Comparison of ENCODE assay signal across 23 cellular contexts in genomic region chr12:131370791-131371579, GRCh38.
DNase-seq lines count a peak whose midpoint lies in the region; ATAC-seq, FAIRE-seq and TF ChIP-seq lines count a peak whose summit lies in the region.
"Had no signal": no experiment of that assay in that cellular context is flagged by ENCODE, and none has a peak within 500 bp of the region (broad histone marks: within the 10 kb centered on the region; RNA-seq: fewer than 3 reads in every experiment).

No MANE protein-coding gene starts in this region.

- no peaks in the 10 kb centered on the region for H3K4me1 Mint-ChIP-seq in MCF 10A (ENCODE audit: insufficient read depth, unreplicated experiment)
- H3K4me1 Mint-ChIP-seq in endodermal cell = no peaks in the 10 kb centered on the region
- H3K4me1 Mint-ChIP-seq in WTC11 = no peaks in the 10 kb centered on the region

- H3K4ac ChIP-seq in neuronal stem cell (ENCODE audit: low read length) = no peak overlapping the region

- H2AFZ ChIP-seq in neuronal stem cell (ENCODE audit: low read length) = peak overlapping the region; percentile 45

- no peak overlapping the region for H3K14ac ChIP-seq in neuronal stem cell (ENCODE audit: low read length)

- H3K36me3 Mint-ChIP-seq in MCF 10A (ENCODE audit: insufficient read depth, unreplicated experiment) (peaks cover 4% of the 10 kb centered on the region), endodermal cell (ENCODE audit: low read depth) (no peaks in the 10 kb centered on the region), WTC11 (no peaks in the 10 kb centered on the region)

- TF ChIP-seq CTCF in MCF 10A (IDR thresholded peaks at IDR 0.05; ENCODE audit: unreplicated experiment) = no peak
- no peak for TF ChIP-seq CTCF in breast epithelium (IDR thresholded peaks at IDR 0.05)
- TF ChIP-seq CTCF in endodermal cell (conservative IDR thresholded peaks at IDR 0.05) = no peak
- TF ChIP-seq CTCF in WTC11 (IDR thresholded peaks at IDR 0.05) = no peak

- DNase-seq in MCF 10A (ENCODE audit: unreplicated experiment) (peak; percentile 25), breast epithelium (ENCODE audit: low spot score in 2 of 2) (no peak), endodermal cell (peak; percentile 31), neuronal stem cell (ENCODE audit: low spot score) (no peak), WTC11 (ENCODE audit: low spot score) (no peak), DMS53 treated with DMSO at 0.1 percent for 48 hours (lab: John Stamatoyannopoulos, UW; ENCODE audit: unreplicated experiment) (no peak), 8988T (no peak), HTR-8/SVneo (ENCODE audit: insufficient read length, low spot score) (no peak)
- DNase-seq: Caco-2, DMS53, MG63, NCI-H1105, NCI-H1694 treated with DMSO at 0.1 percent for 48 hours, NCI-H446, NCI-H748 treated with DMSO at 0.1 percent for 48 hours, SHP77 had no signal

- no peaks in the 10 kb centered on the region for H3K9me3 Mint-ChIP-seq in MCF 10A (ENCODE audit: unreplicated experiment)
- no peaks in the 10 kb centered on the region for H3K9me3 Mint-ChIP-seq in endodermal cell
- H3K9me3 Mint-ChIP-seq in WTC11 = no peaks in the 10 kb centered on the region

- POLR2A ChIA-PET in MCF 10A (lab: Yijun Ruan, JAX) = no interaction called here
- POLR2A ChIA-PET in WTC11 (lab: Charles Lee) = no interaction called here

- no peak overlapping the region for H2BK5ac ChIP-seq in neuronal stem cell (ENCODE audit: low read length)

- WGBS in endodermal cell (ENCODE audit: insufficient coverage in 1 of 2, insufficient read length in 1 of 2), 2 experiments = 90% methylated on average over 22 of the region's 22 CpGs
- WGBS in neuronal stem cell (ENCODE audit: extremely low coverage in 2 of 2, insufficient read length in 2 of 2, insufficient replicate concordance in 1 of 2), 2 donors = no CpG with 5 or more reads among the region's 22 CpGs

- H3K4me1 ChIP-seq in breast epithelium (no peaks in the 10 kb centered on the region), endodermal cell (ENCODE audit: control insufficient read depth, insufficient read depth, low read length) (no peaks in the 10 kb centered on the region), neuronal stem cell (ENCODE audit: control insufficient read depth in 2 of 2, insufficient read depth in 1 of 2, low read depth in 1 of 2, low read length in 2 of 2) (peaks cover 3 to 31% of the 10 kb centered on the region in 2 donors)
- H3K4me1 ChIP-seq: A549, Caco-2 had no signal

- no peaks in the 10 kb centered on the region for H3K9me3 ChIP-seq in breast epithelium
- no peaks in the 10 kb centered on the region for H3K9me3 ChIP-seq in endodermal cell (ENCODE audit: control insufficient read depth, low read length)
- H3K9me3 ChIP-seq in neuronal stem cell (replicated peaks in 1 of 2; ENCODE audit: control insufficient read depth in 2 of 2, insufficient read depth in 1 of 2, low read depth in 1 of 2, low read length in 2 of 2) = no peaks in the 10 kb centered on the region
- H3K9me3 ChIP-seq: A549, Caco-2, MG63 had no signal

- FAIRE-seq in HTR-8/SVneo (lab: Jason Lieb, UNC) = no peak
- FAIRE-seq: A549, GM12891 had no signal

- no peak for ATAC-seq in WTC11
- ATAC-seq: A549, HCT116, Panc1 had no signal

- H3K9ac ChIP-seq in endodermal cell (ENCODE audit: extremely low read depth, low read length, poor library complexity, severe bottlenecking) = no peak overlapping the region
- H3K9ac ChIP-seq in neuronal stem cell (ENCODE audit: low read depth, low read length, poor library complexity) = no peak overlapping the region
- H3K9ac ChIP-seq: KMS-11 had no signal

- no peaks in the 10 kb centered on the region for H3K36me3 ChIP-seq in breast epithelium
- H3K36me3 ChIP-seq in endodermal cell (ENCODE audit: control insufficient read depth, insufficient read depth, low read length) = no peaks in the 10 kb centered on the region
- H3K36me3 ChIP-seq in neuronal stem cell (replicated peaks in 1 of 2; ENCODE audit: control insufficient read depth in 2 of 2, insufficient read depth in 2 of 2, low read length in 2 of 2) = no peaks in the 10 kb centered on the region
- H3K36me3 ChIP-seq: MG63 had no signal

- H3K4me3 ChIP-seq in breast epithelium = peak overlapping the region in 1 of 3 donors; percentile 45
- no peak overlapping the region for H3K4me3 ChIP-seq in endodermal cell (ENCODE audit: low read length)
- H3K4me3 ChIP-seq in neuronal stem cell (ENCODE audit: low read length in 2 of 2) = no peak overlapping the region
- H3K4me3 ChIP-seq: A549, MG63 had no signal

- CTCF ChIA-PET in MCF 10A (lab: Yijun Ruan, JAX) = interaction anchor here (0.6 kb wide), 1 partner anchor 1361 kb away, joined by 4 read pairs; no protein-coding TSS in a partner anchor
- CTCF ChIA-PET in WTC11 (lab: Charles Lee) = no interaction called here

- H3K79me1 ChIP-seq in neuronal stem cell (ENCODE audit: low read depth, low read length) = no peaks in the 10 kb centered on the region

- H2BK12ac ChIP-seq in neuronal stem cell (ENCODE audit: low read length) = no peak overlapping the region

- no TSS peak for BruUV-seq in MCF 10A (replicated peaks; lab: Mats Ljungman, UMichigan)

- TF ChIP-seq POLR2A in breast epithelium (IDR thresholded peaks at IDR 0.05) = no peak

- no peak overlapping the region for H3K23ac ChIP-seq in neuronal stem cell (ENCODE audit: low read depth, low read length, poor library complexity)

- intact Hi-C loops in MCF 10A (cut with micrococcal nuclease) = no loop called here
- intact Hi-C loops in breast epithelium (cut with DNase I; ENCODE audit: low total_unique reads) = no loop called here

- no peak overlapping the region for H2BK120ac ChIP-seq in neuronal stem cell (ENCODE audit: low read depth, low read length)

- peak overlapping the region; percentile 50 for H2AK5ac ChIP-seq in neuronal stem cell (ENCODE audit: low read depth, low read length)

- H3K27me3 Mint-ChIP-seq in MCF 10A (ENCODE audit: insufficient read depth, unreplicated experiment) = no peaks in the 10 kb centered on the region
- no peaks in the 10 kb centered on the region for H3K27me3 Mint-ChIP-seq in endodermal cell (ENCODE audit: insufficient read depth)
- 0 out of 2 replicates have a peak, but pooled peaks cover 2% of the 10 kb centered on the region for H3K27me3 Mint-ChIP-seq in WTC11 (ENCODE audit: low read depth)

- H3K27ac ChIP-seq in breast epithelium = no peak overlapping the region
- H3K27ac ChIP-seq in endodermal cell (ENCODE audit: low read depth, low read length) = peak overlapping the region; percentile 76
- H3K27ac ChIP-seq in neuronal stem cell (replicated peaks; ENCODE audit: low read length) = no peak overlapping the region
- H3K27ac ChIP-seq: A549, C4-2B, HL-60, KMS-11 had no signal

- no peak overlapping the region for H3K4me2 ChIP-seq in neuronal stem cell (ENCODE audit: insufficient read depth, low read length, poor library complexity, severe bottlenecking)
- H3K4me2 ChIP-seq: A549, KMS-11 had no signal

- H3K18ac ChIP-seq in neuronal stem cell (ENCODE audit: low read length) = peak overlapping the region; percentile 67

- H3K27ac Mint-ChIP-seq in MCF 10A (ENCODE audit: low read depth, unreplicated experiment) (no peak overlapping the region), endodermal cell (no peak overlapping the region), WTC11 (no peak overlapping the region)

- H4K91ac ChIP-seq in neuronal stem cell (ENCODE audit: low read depth, low read length, poor library complexity) = no peak overlapping the region

- H4K8ac ChIP-seq in neuronal stem cell (ENCODE audit: low read depth, low read length) = no peak overlapping the region

- no peak overlapping the region for H3K4me3 Mint-ChIP-seq in MCF 10A (ENCODE audit: unreplicated experiment)
- no peak overlapping the region for H3K4me3 Mint-ChIP-seq in endodermal cell
- no peak overlapping the region for H3K4me3 Mint-ChIP-seq in WTC11

- peaks cover 0 to 6% of the 10 kb centered on the region in 2 donors for H3K27me3 ChIP-seq in breast epithelium
- no peaks in the 10 kb centered on the region for H3K27me3 ChIP-seq in endodermal cell (ENCODE audit: control insufficient read depth, insufficient read depth, low read length, poor library complexity, severe bottlenecking)
- H3K27me3 ChIP-seq in neuronal stem cell (ENCODE audit: control insufficient read depth in 3 of 3, insufficient read depth in 3 of 3, low read depth in 1 of 3, low read length in 3 of 3) = no peaks in the 10 kb centered on the region
- H3K27me3 ChIP-seq: MG63 had no signal

- no peak overlapping the region for H2BK15ac ChIP-seq in neuronal stem cell (ENCODE audit: low read length)

TF ChIP-seq in WTC11, 78 proteins besides CTCF, POLR2A, EP300 and RAD21 (continues in another document):
- TF ChIP-seq SMAD4 (CRISPR knock-in tag; IDR thresholded peaks at IDR 0.05) (no peak), NR2C2 (CRISPR knock-in tag; IDR thresholded peaks at IDR 0.05) (no peak), NFE2L1 (CRISPR knock-in tag; IDR thresholded peaks at IDR 0.05) (no peak)
- TF ChIP-seq, protein P1, sequence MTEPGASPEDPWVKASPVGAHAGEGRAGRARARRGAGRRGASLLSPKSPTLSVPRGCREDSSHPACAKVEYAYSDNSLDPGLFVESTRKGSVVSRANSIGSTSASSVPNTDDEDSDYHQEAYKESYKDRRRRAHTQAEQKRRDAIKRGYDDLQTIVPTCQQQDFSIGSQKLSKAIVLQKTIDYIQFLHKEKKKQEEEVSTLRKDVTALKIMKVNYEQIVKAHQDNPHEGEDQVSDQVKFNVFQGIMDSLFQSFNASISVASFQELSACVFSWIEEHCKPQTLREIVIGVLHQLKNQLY (CRISPR knock-in tag; IDR thresholded peaks at IDR 0.05) = no peak
- TF ChIP-seq, protein P2, sequence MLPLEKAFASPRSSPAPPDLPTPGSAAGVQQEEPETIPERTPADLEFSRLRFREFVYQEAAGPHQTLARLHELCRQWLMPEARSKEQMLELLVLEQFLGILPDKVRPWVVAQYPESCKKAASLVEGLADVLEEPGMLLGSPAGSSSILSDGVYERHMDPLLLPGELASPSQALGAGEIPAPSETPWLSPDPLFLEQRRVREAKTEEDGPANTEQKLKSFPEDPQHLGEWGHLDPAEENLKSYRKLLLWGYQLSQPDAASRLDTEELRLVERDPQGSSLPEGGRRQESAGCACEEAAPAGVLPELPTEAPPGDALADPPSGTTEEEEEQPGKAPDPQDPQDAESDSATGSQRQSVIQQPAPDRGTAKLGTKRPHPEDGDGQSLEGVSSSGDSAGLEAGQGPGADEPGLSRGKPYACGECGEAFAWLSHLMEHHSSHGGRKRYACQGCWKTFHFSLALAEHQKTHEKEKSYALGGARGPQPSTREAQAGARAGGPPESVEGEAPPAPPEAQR (CRISPR knock-in tag; IDR thresholded peaks at IDR 0.05) = no peak

Comparison
In these comparisons a context has a peak if more than half of its experiments do, and no peak if none do; other contexts are left out.
1. DNase-seq: peak in MCF 10A (single experiment) and endodermal cell (single experiment); none in breast epithelium (0 of 2), neuronal stem cell (single experiment), WTC11 (single experiment), DMS53 treated with DMSO at 0.1 percent for 48 hours (single experiment), 8988T (single experiment) and HTR-8/SVneo (single experiment).